Comparison of ENCODE assay signal across 2 cellular contexts in genomic region chr6:30743099-30744053, GRCh38.
TF ChIP-seq lines count a peak whose summit lies in the region.

No MANE protein-coding gene starts in this region.

TF ChIP-seq in H1, 55 proteins besides CTCF, POLR2A, EP300 and RAD21:
- TF ChIP-seq TAF7 (optimal IDR thresholded peaks at IDR 0.05; ENCODE audit: borderline replicate concordance, low read depth, low read length) (peak; percentile 1), YY1 (IDR thresholded peaks at IDR 0.05; ENCODE audit: low read depth, low read length) (0 out of 2 replicates have a peak, but pooled peaks have one; percentile 8), SP1 (IDR thresholded peaks at IDR 0.05; ENCODE audit: low read depth, low read length) (0 out of 2 replicates have a peak, but pooled peaks have one; percentile 11), EZH2 (IDR thresholded peaks at IDR 0.05; ENCODE audit: low read depth, low read length, severe bottlenecking) (peak; percentile 16), ATF2 (IDR thresholded peaks at IDR 0.05; ENCODE audit: low read length) (0 out of 2 replicates have a peak, but pooled peaks have one; percentile 13), SAP30 (IDR thresholded peaks at IDR 0.05; ENCODE audit: insufficient read depth, insufficient replicate concordance, low read length) (peak; percentile 38), SP4 (IDR thresholded peaks at IDR 0.05; ENCODE audit: low read length) (no peak)
- TF ChIP-seq, protein P1, sequence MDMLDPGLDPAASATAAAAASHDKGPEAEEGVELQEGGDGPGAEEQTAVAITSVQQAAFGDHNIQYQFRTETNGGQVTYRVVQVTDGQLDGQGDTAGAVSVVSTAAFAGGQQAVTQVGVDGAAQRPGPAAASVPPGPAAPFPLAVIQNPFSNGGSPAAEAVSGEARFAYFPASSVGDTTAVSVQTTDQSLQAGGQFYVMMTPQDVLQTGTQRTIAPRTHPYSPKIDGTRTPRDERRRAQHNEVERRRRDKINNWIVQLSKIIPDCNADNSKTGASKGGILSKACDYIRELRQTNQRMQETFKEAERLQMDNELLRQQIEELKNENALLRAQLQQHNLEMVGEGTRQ (IDR thresholded peaks at IDR 0.05; ENCODE audit: low read length): no peak
TF ChIP-seq in H1: peak in this region for 6.

TF ChIP-seq in GM12891, 5 proteins besides CTCF, POLR2A, EP300 and RAD21:
- no peak for TF ChIP-seq POU2F2 (IDR thresholded peaks at IDR 0.05; ENCODE audit: low read depth, low read length)
- no peak for TF ChIP-seq PAX5 (IDR thresholded peaks at IDR 0.05; ENCODE audit: insufficient read depth, low read length, severe bottlenecking)
- no peak for TF ChIP-seq POLR2AphosphoS5 (IDR thresholded peaks at IDR 0.05; ENCODE audit: low read depth, low read length)
- TF ChIP-seq SPI1 (IDR thresholded peaks at IDR 0.05; ENCODE audit: low read depth, low read length): no peak
- TF ChIP-seq TAF1 (IDR thresholded peaks at IDR 0.05; ENCODE audit: low read depth, low read length): no peak
